Comparison of ENCODE assay signal across 8 cellular contexts in genomic region chr1:73998348-73998959, GRCh38.
DNase-seq lines count a peak whose midpoint lies in the region; ATAC-seq lines count a peak whose summit lies in the region.

No MANE protein-coding gene starts in this region.

- no peaks in the 10 kb centered on the region for H3K36me3 Mint-ChIP-seq in activated T-cell treated with anti-CD3 and anti-CD28 coated beads, Interleukin-2, amount 50 U/mL, for 72 hours (ENCODE audit: insufficient read depth in 2 of 2)

- H3K27me3 Mint-ChIP-seq in activated T-cell treated with anti-CD3 and anti-CD28 coated beads, Interleukin-2, amount 50 U/mL, for 72 hours (ENCODE audit: low read depth) = no peaks in the 10 kb centered on the region

- ATAC-seq in HG03039 (IDR thresholded peaks at IDR 0.05; ENCODE audit: unreplicated experiment) = peak; percentile 46
- ATAC-seq in activated T-cell treated with anti-CD3 and anti-CD28 coated beads, Interleukin-2, amount 50 U/mL, for 72 hours (replicated peaks in 1 of 2) = no peak

- no peaks in the 10 kb centered on the region for H3K9me3 Mint-ChIP-seq in activated T-cell treated with anti-CD3 and anti-CD28 coated beads, Interleukin-2, amount 50 U/mL, for 72 hours

- no peaks in the 10 kb centered on the region for H3K4me1 Mint-ChIP-seq in activated T-cell treated with anti-CD3 and anti-CD28 coated beads, Interleukin-2, amount 50 U/mL, for 72 hours (ENCODE audit: low read depth)

- H3K4me3 Mint-ChIP-seq in activated T-cell treated with anti-CD3 and anti-CD28 coated beads, Interleukin-2, amount 50 U/mL, for 72 hours = no peak overlapping the region

- H3K27ac Mint-ChIP-seq in activated T-cell treated with anti-CD3 and anti-CD28 coated beads, Interleukin-2, amount 50 U/mL, for 72 hours = no peak overlapping the region

- DNase-seq in NCI-H510A treated with DMSO at 0.1 percent for 48 hours (lab: John Stamatoyannopoulos, UW) (peak; percentile 86), NCI-H510A (lab: John Stamatoyannopoulos, UW) (no peak), NCI-H446 (lab: John Stamatoyannopoulos, UW) (peak; percentile 62 to 84), cerebellar nuclear complex (lab: John Stamatoyannopoulos, UW) (peak; percentile 47 to 74), myocyte (ENCODE audit: low read depth) (peak; percentile 37), ureter (ENCODE audit: low spot score) (no peak)
- DNase-seq in activated T-cell treated with anti-CD3 and anti-CD28 coated beads, Interleukin-2, amount 50 U/mL, for 72 hours = no peak

Comparison
In these comparisons a context has a peak if more than half of its experiments do, and no peak if none do; other contexts are left out.
1. DNase-seq: peak in NCI-H510A treated with DMSO at 0.1 percent for 48 hours (single experiment), NCI-H446 (2 of 2), cerebellar nuclear complex (2 of 2) and myocyte (single experiment); none in NCI-H510A (single experiment), activated T-cell treated with anti-CD3 and anti-CD28 coated beads, Interleukin-2, amount 50 U/mL, for 72 hours (0 of 2) and ureter (single experiment).